ENCODE assay signal across 12 cellular contexts in genomic region chr1:228151526-228151925, GRCh38. TPM values are rescaled to one million over a fixed set of nuclear protein-coding genes. Genes with fewer than 3 reads are reported as not detected.
A peak's percentile ranks its signal among the peaks of the same experiment; 100 is the strongest.
DNase-seq lines count a peak whose midpoint lies in the region; ATAC-seq and TF ChIP-seq lines count a peak whose summit lies in the region.
"Had no signal": no experiment of that assay in that cellular context is flagged by ENCODE, and none has a peak within 500 bp of the region (broad histone marks: within the 10 kb centered on the region; RNA-seq: fewer than 3 reads in every experiment).

No MANE protein-coding gene starts in this region.

- peaks cover 3% of the 10 kb centered on the region for H3K36me3 ChIP-seq in BE2C
- H3K36me3 ChIP-seq in IMR-90 (ENCODE audit: control insufficient read depth, insufficient read depth, low read length): peaks cover 8% of the 10 kb centered on the region
- peaks cover under 1 to 32% (median 28%) of the 10 kb centered on the region in 4 donors for H3K36me3 ChIP-seq in esophagus muscularis mucosa
- H3K36me3 ChIP-seq in parathyroid adenoma (ENCODE audit: control insufficient read depth, insufficient read depth, low read length): no peaks in the 10 kb centered on the region

- TF ChIP-seq RAD21 in IMR-90 (IDR thresholded peaks at IDR 0.05; ENCODE audit: low read length): no peak

- no peak overlapping the region for H2BK20ac ChIP-seq in IMR-90 (ENCODE audit: low read depth, low read length)

- peak overlapping the region; percentile 95 for H2AK9ac ChIP-seq in IMR-90 (replicated peaks; ENCODE audit: low read depth, low read length, poor library complexity)

- peak overlapping the region; percentile 76 for H2AK5ac ChIP-seq in IMR-90 (ENCODE audit: low read depth, low read length)

- H4K91ac ChIP-seq in IMR-90 (ENCODE audit: insufficient read depth, low read depth, low read length): peak overlapping the region; percentile 60; the same call in 1 of the 2 replicates

- no peak overlapping the region; the same call in 1 of the 2 replicates for H3K18ac ChIP-seq in IMR-90 (ENCODE audit: low read depth, low read length)

- peaks cover 16% of the 10 kb centered on the region for H3K9me1 ChIP-seq in IMR-90 (ENCODE audit: insufficient read depth, low read length)

- H3K4me3 ChIP-seq in BE2C (ENCODE audit: low read depth, low read length) (no peak overlapping the region), IMR-90 (ENCODE audit: insufficient read depth, low read depth, low read length) (no peak overlapping the region), esophagus muscularis mucosa (peak overlapping the region in 3 of 4 donors; percentile 49 to 57 (median 49)), parathyroid adenoma (ENCODE audit: low read depth, low read length) (no peak overlapping the region)

- no peak overlapping the region for H2BK120ac ChIP-seq in IMR-90 (ENCODE audit: low read depth, low read length)

- CTCF ChIA-PET in IMR-90 (lab: Yijun Ruan, JAX): no interaction called here

- dilution Hi-C loops in IMR-90 (cut with HindIII; ENCODE audit: low sequenced_read_pairs, unreplicated experiment): no loop called here

- peak overlapping the region; percentile 13; the same call in 1 of the 2 replicates for H3K9ac ChIP-seq in IMR-90 (ENCODE audit: low read depth, low read length)
- H3K9ac ChIP-seq in parathyroid adenoma: no peak overlapping the region

- peaks cover 14 to 53% of the 10 kb centered on the region in 2 experiments for H3K79me1 ChIP-seq in IMR-90 (ENCODE audit: low read depth in 1 of 2, low read length in 2 of 2)

- H2AFZ ChIP-seq in IMR-90 (replicated peaks; ENCODE audit: low read length, poor library complexity) (peak overlapping the region; percentile 78), parathyroid adenoma (no peak overlapping the region)

- WGBS in IMR-90 (ENCODE audit: extremely low coverage in 2 of 2, insufficient read length in 1 of 2), 2 experiments: 92% methylated on average over 2 of the region's 6 CpGs; no CpG with 5 or more reads in 1 of the 2 experiments
- 75% methylated on average over 6 of the region's 6 CpGs for WGBS in esophagus muscularis mucosa

- no peak overlapping the region for H3K56ac ChIP-seq in IMR-90 (ENCODE audit: extremely low read depth, insufficient read depth, low read length)

- H3K27me3 ChIP-seq in BE2C (no peaks in the 10 kb centered on the region), IMR-90 (ENCODE audit: control insufficient read depth, insufficient read depth, low read length) (no peaks in the 10 kb centered on the region), esophagus muscularis mucosa (no peaks in the 10 kb centered on the region), parathyroid adenoma (ENCODE audit: control insufficient read depth, insufficient read depth, low read length) (no peaks in the 10 kb centered on the region)

- H4K20me1 ChIP-seq in IMR-90 (ENCODE audit: insufficient read depth, low read length): peaks cover 13% of the 10 kb centered on the region; the same call in 1 of the 2 replicates

- H3K9me3 ChIP-seq in BE2C: no peaks in the 10 kb centered on the region
- no peaks in the 10 kb centered on the region for H3K9me3 ChIP-seq in IMR-90 (ENCODE audit: control insufficient read depth, insufficient read depth, low read length)
- H3K9me3 ChIP-seq in esophagus muscularis mucosa: no peaks in the 10 kb centered on the region
- no peaks in the 10 kb centered on the region for H3K9me3 ChIP-seq in parathyroid adenoma (ENCODE audit: control insufficient read depth, low read length)

- POLR2A ChIA-PET in IMR-90 (lab: Charles Lee; ENCODE audit: unreplicated experiment): no interaction called here

- TF ChIP-seq POLR2A in IMR-90 (IDR thresholded peaks at IDR 0.05; ENCODE audit: low read depth, low read length): no peak
- TF ChIP-seq POLR2A in esophagus muscularis mucosa (IDR thresholded peaks at IDR 0.05; ENCODE audit: low read depth): no peak

- TF ChIP-seq CTCF in BE2C (IDR thresholded peaks at IDR 0.05; ENCODE audit: low read depth, low read length) (no peak), IMR-90 (conservative IDR thresholded peaks at IDR 0.05; ENCODE audit: low read depth, low read length) (no peak), esophagus muscularis mucosa (IDR thresholded peaks at IDR 0.05) (no peak), parathyroid adenoma (IDR thresholded peaks at IDR 0.05) (no peak)

- peak overlapping the region; percentile 74 for H3K27ac ChIP-seq in IMR-90 (ENCODE audit: insufficient read depth, low read length)
- H3K27ac ChIP-seq in esophagus muscularis mucosa (replicated peaks in 1 of 4): peak overlapping the region; percentile 85 to 95 (median 90)
- peak overlapping the region; percentile 91 for H3K27ac ChIP-seq in parathyroid adenoma

- peak overlapping the region; percentile 11 for H4K5ac ChIP-seq in IMR-90 (ENCODE audit: low read depth, low read length)

- peak overlapping the region; percentile 56 for H2BK5ac ChIP-seq in IMR-90 (ENCODE audit: low read depth, low read length, poor library complexity, severe bottlenecking)

- DNase-seq in BE2C (peak; percentile 12), IMR-90 (no peak), esophagus muscularis mucosa (ENCODE audit: extremely low spot score) (no peak), DMS79 treated with DMSO at 0.1 percent for 48 hours (lab: John Stamatoyannopoulos, UW) (no peak), NCI-H2227 treated with DMSO at 0.1 percent for 48 hours (lab: John Stamatoyannopoulos, UW) (no peak), ACHN (no peak)
- DNase-seq: activated CD4-positive, alpha-beta T cell treated with anti-CD3 and anti-CD28 coated beads, Interleukin-2, amount 10 ng/mL, durations not matched to agents 7 days and 5 days; Kasumi-1; NCI-H345; stimulated activated naive CD4-positive, alpha-beta T cell treated with Interleukin-2 at 50 U/mL for 16 hours had no signal

- H3K79me2 ChIP-seq in parathyroid adenoma: peaks cover 11% of the 10 kb centered on the region

- H4K8ac ChIP-seq in IMR-90 (ENCODE audit: low read depth in 2 of 2, low read length in 2 of 2): peak overlapping the region; percentile 44 to 71; a peak in 3 of 4 replicates

- no TSS peak for BruUV-seq in IMR-90 (replicated peaks; lab: Mats Ljungman, UMichigan)

- ATAC-seq in IMR-90 (ENCODE audit: low read depth): no peak
- no peak for ATAC-seq in HG03025 (IDR thresholded peaks at IDR 0.05; ENCODE audit: low FRiP score, unreplicated experiment)

- in situ Hi-C loops in IMR-90 (cut with MboI; ENCODE audit: low sequenced_read_pairs) (no loop called here), ACHN (cut with HindIII; ENCODE audit: low pct_ligation_motif_present, low pct_unique_long_range_greater_than_20kb, low sequenced_read_pairs) (no loop called here)

- no peak overlapping the region for H2BK15ac ChIP-seq in IMR-90 (ENCODE audit: low read depth, low read length)

- H3K4ac ChIP-seq in IMR-90 (ENCODE audit: low read depth, low read length): peak overlapping the region; percentile 68; the same call in 1 of the 2 replicates

- peak overlapping the region; percentile 12; the same call in 1 of the 2 replicates for H3K23ac ChIP-seq in IMR-90 (ENCODE audit: low read depth, low read length)

- H3K14ac ChIP-seq in IMR-90 (replicated peaks; ENCODE audit: low read depth, low read length): 0 out of 2 replicates have a peak overlapping the region, but pooled peaks have one; percentile 26

- H3K4me2 ChIP-seq in IMR-90 (ENCODE audit: low read depth, low read length) (no peak overlapping the region), parathyroid adenoma (ENCODE audit: low read length) (no peak overlapping the region)

- TF ChIP-seq EP300 in esophagus muscularis mucosa (IDR thresholded peaks at IDR 0.05): no peak

- H3K4me1 ChIP-seq in BE2C: peaks cover 21% of the 10 kb centered on the region
- peaks cover 23% of the 10 kb centered on the region for H3K4me1 ChIP-seq in IMR-90 (ENCODE audit: control insufficient read depth, insufficient read depth, low read length)
- H3K4me1 ChIP-seq in esophagus muscularis mucosa: peaks cover 46 to 66% (median 61%) of the 10 kb centered on the region in 4 donors
- peaks cover 6% of the 10 kb centered on the region for H3K4me1 ChIP-seq in parathyroid adenoma

- intact Hi-C loops in IMR-90 (cut with micrococcal nuclease) (no loop called here), esophagus muscularis mucosa (cut with DNase I) (no loop called here)

RNA-seq across cellular contexts. Expression of gene GJC2, which starts 1.8 kb away (rescaled TPM):
- 3.7 TPM for polyA plus RNA-seq in BE2C (2012; ENCODE audit: insufficient read depth, insufficient read length, low read depth)
- total RNA-seq in IMR-90 (2012; rRNA removed) (1.1 and 1.4 TPM in 2 replicates), esophagus muscularis mucosa (10 to 100 TPM in 1 of 4 donors, 1 to 10 TPM in 3; 6.0 to 11.3 (median 7.8) TPM)
- 1.7 and 2.6 TPM in 2 replicates for polyA plus RNA-seq in IMR-90 (2012; rRNA removed)
- 1.5 and 2.6 TPM in 2 replicates for polyA plus RNA-seq in IMR-90 (2012; cell fraction: cytosol; rRNA removed)
- 2.1 and 4.8 TPM in 2 replicates for polyA plus RNA-seq in IMR-90 (2012; cell fraction: nucleus; rRNA removed; ENCODE audit: low replicate concordance)

RNA-seq across cellular contexts. Expression of gene GUK1, which starts 11.4 kb away (rescaled TPM):
- polyA plus RNA-seq in BE2C (2012; ENCODE audit: insufficient read depth, insufficient read length, low read depth): 1,564 TPM
- total RNA-seq in IMR-90 (2012; rRNA removed) (465 and 524 TPM in 2 replicates), esophagus muscularis mucosa (100 to 1,000 TPM; 292 to 354 (median 305) TPM)
- 548 and 630 TPM in 2 replicates for polyA plus RNA-seq in IMR-90 (2012; rRNA removed)
- polyA plus RNA-seq in IMR-90 (2012; cell fraction: cytosol; rRNA removed): 522 and 1,067 TPM in 2 replicates
- 571 and 1,090 TPM in 2 replicates for polyA plus RNA-seq in IMR-90 (2012; cell fraction: nucleus; rRNA removed; ENCODE audit: low replicate concordance)

RNA-seq across cellular contexts. Expression of gene IBA57, which starts 14.1 kb away (rescaled TPM):
- 18.2 TPM for polyA plus RNA-seq in BE2C (2012; ENCODE audit: insufficient read depth, insufficient read length, low read depth)
- 1.7 and 2.0 TPM in 2 replicates for total RNA-seq in IMR-90 (2012; rRNA removed)
- 2.6 TPM in 2 replicates for polyA plus RNA-seq in IMR-90 (2012; rRNA removed)
- polyA plus RNA-seq in IMR-90 (2012; cell fraction: cytosol; rRNA removed): 3.8 and 4.0 TPM in 2 replicates
- polyA plus RNA-seq in IMR-90 (2012; cell fraction: nucleus; rRNA removed; ENCODE audit: low replicate concordance): 4.9 and 9.5 TPM in 2 replicates
- total RNA-seq in esophagus muscularis mucosa: 10 to 100 TPM in 1 of 4 donors, 1 to 10 TPM in 3; 3.7 to 11.8 (median 6.6) TPM

RNA-seq across cellular contexts. Expression of gene MRPL55, which starts 42.4 kb away (rescaled TPM):
- polyA plus RNA-seq in BE2C (2012; ENCODE audit: insufficient read depth, insufficient read length, low read depth): 502 TPM
- total RNA-seq in IMR-90 (2012; rRNA removed) (48.9 TPM in 2 replicates), esophagus muscularis mucosa (10 to 100 TPM; 52.3 to 64.9 (median 60.1) TPM)
- 95.4 and 121 TPM in 2 replicates for polyA plus RNA-seq in IMR-90 (2012; rRNA removed)
- polyA plus RNA-seq in IMR-90 (2012; cell fraction: cytosol; rRNA removed): 115 and 152 TPM in 2 replicates
- 146 and 244 TPM in 2 replicates for polyA plus RNA-seq in IMR-90 (2012; cell fraction: nucleus; rRNA removed; ENCODE audit: low replicate concordance)

RNA-seq across cellular contexts. Expression of gene C1orf35, which starts 48.4 kb away (rescaled TPM):
- polyA plus RNA-seq in BE2C (2012; ENCODE audit: insufficient read depth, insufficient read length, low read depth): 59.4 TPM
- 4.3 and 4.7 TPM in 2 replicates for total RNA-seq in IMR-90 (2012; rRNA removed)
- 13.0 and 15.4 TPM in 2 replicates for polyA plus RNA-seq in IMR-90 (2012; rRNA removed)
- polyA plus RNA-seq in IMR-90 (2012; cell fraction: cytosol; rRNA removed): 20.6 and 27.3 TPM in 2 replicates
- polyA plus RNA-seq in IMR-90 (2012; cell fraction: nucleus; rRNA removed; ENCODE audit: low replicate concordance): 46.8 and 78.0 TPM in 2 replicates
- total RNA-seq in esophagus muscularis mucosa: 10 to 100 TPM; 11.2 to 24.3 (median 11.9) TPM

Comparison
In these comparisons a context has a peak if more than half of its experiments do, and no peak if none do; other contexts are left out.
1. H3K4me3 ChIP-seq: peak in esophagus muscularis mucosa (3 of 4); none in BE2C (single experiment), IMR-90 (single experiment) and parathyroid adenoma (single experiment).
2. Peak in every context shown above with its lines, with median percentiles within 50 percentile points of each other: H3K27ac ChIP-seq.